In genomic region chr15:33766329-33766728, GRCh38 we compare ENCODE assay signal across 24 cellular contexts.
A peak's percentile ranks its signal among the peaks of the same experiment; 100 is the strongest.
DNase-seq lines count a peak whose midpoint lies in the region; ATAC-seq, FAIRE-seq and TF ChIP-seq lines count a peak whose summit lies in the region.
"Had no signal": no experiment of that assay in that cellular context is flagged by ENCODE, and none has a peak within 500 bp of the region (broad histone marks: within the 10 kb centered on the region; RNA-seq: fewer than 3 reads in every experiment).

No MANE protein-coding gene starts in this region.

- FAIRE-seq in RCC 7860 (lab: Jason Lieb, UNC) = no peak
- FAIRE-seq: TTC549 had no signal

- no peaks in the 10 kb centered on the region for H3K36me3 Mint-ChIP-seq in CD14-positive monocyte

- POLR2A ChIA-PET in AG04450 (lab: Yijun Ruan, JAX) = no interaction called here

- no peaks in the 10 kb centered on the region for H3K27me3 ChIP-seq in AG04450 (ENCODE audit: control insufficient read depth, insufficient read depth, low read length)
- H3K27me3 ChIP-seq in suprapubic skin = no peaks in the 10 kb centered on the region
- H3K27me3 ChIP-seq: ascending aorta, tibial nerve had no signal

- H3K27ac Mint-ChIP-seq in CD14-positive monocyte = no peak overlapping the region

- no peaks in the 10 kb centered on the region for H3K36me3 ChIP-seq in suprapubic skin
- H3K36me3 ChIP-seq: tibial nerve had no signal

- DNase-seq in AG04450 (ENCODE audit: low read depth, low spot score) (no peak), amniotic epithelial cell (ENCODE audit: low read depth) (peak; percentile 2), fibroblast of pulmonary artery (ENCODE audit: low read depth) (peak; percentile 5), RCC 7860 (ENCODE audit: low spot score) (no peak), CD14-positive monocyte (ENCODE audit: low spot score) (no peak), left colon (no peak), suprapubic skin (ENCODE audit: low spot score in 2 of 2) (no peak)
- DNase-seq: ACHN; activated CD4-positive, alpha-beta T cell treated with anti-CD3 and anti-CD28 coated beads for 48 hours; activated CD8-positive, alpha-beta memory T cell treated with anti-CD3 and anti-CD28 coated beads, Interleukin-2, amount 50 U/mL, for 48 hours; COR-L47; erythroblast; glutamatergic neuron; H7; left ventricle myocardium superior; NCI-H1048; NCI-H2081 treated with DMSO at 0.1 percent for 48 hours; NCI-H69; stimulated activated naive CD4-positive, alpha-beta T cell had no signal

- H3K4me1 ChIP-seq in suprapubic skin = no peaks in the 10 kb centered on the region
- H3K4me1 ChIP-seq: ascending aorta, tibial nerve had no signal

- no peak overlapping the region for H3K4me3 Mint-ChIP-seq in CD14-positive monocyte

- no peak for TF ChIP-seq POLR2A in suprapubic skin (IDR thresholded peaks at IDR 0.05)

- CTCF ChIA-PET in AG04450 (lab: Charles Lee) = interaction anchor here (0.9 kb wide), 1 partner anchor 29 kb away, joined by 3 read pairs; no protein-coding TSS in a partner anchor

- TF ChIP-seq EP300 in Ishikawa (IDR thresholded peaks at IDR 0.05; ENCODE audit: borderline replicate concordance) = no peak
- TF ChIP-seq EP300 in suprapubic skin (IDR thresholded peaks at IDR 0.05) = no peak

- H3K9me3 Mint-ChIP-seq in CD14-positive monocyte = peaks cover 4 to 17% (median 8%) of the 10 kb centered on the region in 7 donors

- intact Hi-C loops in CD14-positive monocyte (cut with micrococcal nuclease) (no loop called here), left colon (cut with DNase I, micrococcal nuclease) (no loop called here)

- TF ChIP-seq CTCF in AG04450 (IDR thresholded peaks at IDR 0.05; ENCODE audit: low read depth, low read length) (peak; percentile 9; the same call in 1 of the 2 replicates), fibroblast of pulmonary artery (IDR thresholded peaks at IDR 0.05; ENCODE audit: low read length, missing control alignments) (no peak), CD14-positive monocyte (IDR thresholded peaks at IDR 0.05) (no peak), suprapubic skin (IDR thresholded peaks at IDR 0.05) (no peak)

- no peak for ATAC-seq in left colon
- ATAC-seq: left ventricle myocardium superior, sciatic nerve had no signal

- peak; percentile 10; the same call in 1 of the 2 replicates for TF ChIP-seq RAD21 in Ishikawa (IDR thresholded peaks at IDR 0.05; ENCODE audit: low read depth)

- H3K4me1 Mint-ChIP-seq in CD14-positive monocyte = no peaks in the 10 kb centered on the region

- H3K4me3 ChIP-seq in AG04450 (ENCODE audit: low read depth, low read length) (no peak overlapping the region), fibroblast of pulmonary artery (replicated peaks; ENCODE audit: low read depth, low read length) (no peak overlapping the region), suprapubic skin (no peak overlapping the region)
- H3K4me3 ChIP-seq: ascending aorta, tibial nerve had no signal

- peaks cover 0 to 3% (median 3%) of the 10 kb centered on the region in 3 donors for H3K27me3 Mint-ChIP-seq in CD14-positive monocyte (ENCODE audit: low read depth in 3 of 3)

- H3K9me3 ChIP-seq in AG04450 (ENCODE audit: control insufficient read depth, insufficient read depth, low read length) = no peaks in the 10 kb centered on the region
- H3K9me3 ChIP-seq in suprapubic skin = no peaks in the 10 kb centered on the region
- H3K9me3 ChIP-seq: ascending aorta, tibial nerve had no signal

- 68% methylated on average over 6 of the region's 6 CpGs for WGBS in suprapubic skin

- H3K27ac ChIP-seq in AG04450 (ENCODE audit: low read depth, low read length) = no peak overlapping the region
- H3K27ac ChIP-seq in suprapubic skin = no peak overlapping the region
- H3K27ac ChIP-seq: ascending aorta, tibial nerve had no signal

TF ChIP-seq in Ishikawa, 13 proteins besides CTCF, POLR2A, EP300 and RAD21:
- TF ChIP-seq TEAD4 (IDR thresholded peaks at IDR 0.05) = no peak
- no peak for TF ChIP-seq FOXM1 (IDR thresholded peaks at IDR 0.05; ENCODE audit: borderline replicate concordance, low read depth)
- no peak for TF ChIP-seq USF1 (IDR thresholded peaks at IDR 0.05)
- no peak for TF ChIP-seq TCF12 (IDR thresholded peaks at IDR 0.05; ENCODE audit: low read depth)

Comparison
In these comparisons a context has a peak if more than half of its experiments do, and no peak if none do; other contexts are left out.
1. DNase-seq: peak in amniotic epithelial cell (single experiment) and fibroblast of pulmonary artery (single experiment); none in AG04450 (single experiment), RCC 7860 (single experiment), CD14-positive monocyte (single experiment), left colon (0 of 2) and suprapubic skin (0 of 2).